ENCODE assay signal across 9 cellular contexts in genomic region chr16:2486645-2487516, GRCh38. TPM values are rescaled to one million over a fixed set of nuclear protein-coding genes. Genes with fewer than 3 reads are reported as not detected.
DNase-seq lines count a peak whose midpoint lies in the region; ATAC-seq, FAIRE-seq and TF ChIP-seq lines count a peak whose summit lies in the region.
"Had no signal": no experiment of that assay in that cellular context is flagged by ENCODE, and none has a peak within 500 bp of the region (broad histone marks: within the 10 kb centered on the region; RNA-seq: fewer than 3 reads in every experiment).

No MANE protein-coding gene starts in this region.

- DNase-seq in CD8-positive, alpha-beta T cell = peak; percentile 61 to 89 (median 78)
- DNase-seq in T-helper 2 cell = peak; percentile 46 to 87 (median 67)
- peak; percentile 51 for DNase-seq in GM12878 (ENCODE audit: low read depth, low spot score)
- peak in 1 of 2 donors; percentile 74 for DNase-seq in memory B cell (ENCODE audit: low spot score in 2 of 2)
- peak; percentile 53 for DNase-seq in stimulated activated CD8-positive, alpha-beta memory T cell treated with anti-CD3 and anti-CD28 coated beads, Interleukin-7, amount 100 ng/mL, for 24 hours (ENCODE audit: low read depth)
- no peak for DNase-seq in AG20443 (ENCODE audit: low spot score)

- H3K9me3 Mint-ChIP-seq in CD8-positive, alpha-beta T cell = no peaks in the 10 kb centered on the region
- H3K9me3 Mint-ChIP-seq in memory B cell = no peaks in the 10 kb centered on the region

- H3K4me3 Mint-ChIP-seq in CD8-positive, alpha-beta T cell = peak overlapping the region; percentile 66
- peak overlapping the region; percentile 74 for H3K4me3 Mint-ChIP-seq in memory B cell

- POLR2A ChIA-PET in CD8-positive, alpha-beta T cell (lab: Charles Lee) = interaction anchor here (1.0 kb wide), 1 partner anchor 292 kb away, joined by 3 read pairs; no protein-coding TSS in a partner anchor
- POLR2A ChIA-PET in GM12878 (lab: Charles Lee) = interaction anchor here (0.6 to 3.4 kb wide), 7 partner anchors 10 to 59 kb away, joined by 3 to 10 read pairs (median 5); partner anchors contain the start of genes CCNF and TBC1D24

- no peak; a peak in 1 of 4 replicates for TF ChIP-seq EP300 in GM12878 (IDR thresholded peaks at IDR 0.05; ENCODE audit: borderline replicate concordance in 1 of 2, control insufficient read depth in 1 of 2, low read depth in 2 of 2, low read length in 2 of 2)

- peak; percentile 97 for ATAC-seq in CD8-positive, alpha-beta T cell
- ATAC-seq in GM21737 (IDR thresholded peaks at IDR 0.05; ENCODE audit: unreplicated experiment) (peak; percentile 58), GM12878 (peak; percentile 98), memory B cell (ENCODE audit: low read depth) (peak; percentile 99), GM18519 (IDR thresholded peaks at IDR 0.05; ENCODE audit: low FRiP score, unreplicated experiment) (no peak)
- ATAC-seq: HCT116 had no signal

- H3K36me3 Mint-ChIP-seq in CD8-positive, alpha-beta T cell = no peaks in the 10 kb centered on the region
- H3K36me3 Mint-ChIP-seq in memory B cell = peaks cover 2% of the 10 kb centered on the region

- SMC1A ChIA-PET in GM12878 (lab: Charles Lee; ENCODE audit: uncharacterized antibody, unreplicated experiment) = interaction anchor here (0.8 to 2.1 kb wide), 7 partner anchors 8 to 237 kb away, joined by 3 to 9 read pairs (median 4); partner anchors contain the start of genes CCNF and TEDC2

- peak overlapping the region; percentile 39; the same call in 1 of the 2 replicates for H3K9ac ChIP-seq in GM12878 (ENCODE audit: control insufficient read depth, insufficient read depth, low read length)

- CTCF ChIA-PET in CD8-positive, alpha-beta T cell (lab: Charles Lee) = interaction anchor here (0.6 to 3.0 kb wide), 19 partner anchors 9 to 292 kb away, joined by 3 to 13 read pairs (median 3); partner anchors contain the start of genes ABCA3, CCNF and TEDC2
- CTCF ChIA-PET in GM12878 (lab: Yijun Ruan, JAX) = interaction anchor here (0.7 to 4.1 kb wide), 17 partner anchors 9 to 543 kb away, joined by 3 to 39 read pairs (median 4); partner anchors contain the start of genes CCNF, TBC1D24 and TEDC2

- FAIRE-seq in GM12878 (lab: Jason Lieb, UNC) = peak; percentile 54

- peaks cover 12% of the 10 kb centered on the region for H3K4me1 Mint-ChIP-seq in CD8-positive, alpha-beta T cell (ENCODE audit: low read depth)
- H3K4me1 Mint-ChIP-seq in memory B cell = peaks cover 19% of the 10 kb centered on the region

- intact Hi-C loops in CD8-positive, alpha-beta T cell (cut with DNase I, micrococcal nuclease) = loop anchor here (1.0 to 5.0 kb wide), 9 partner anchors 12 to 292 kb away; partner anchors contain the start of genes ABCA3 (in 2 of the 2), CCNF (in 1 of the 2), ECI1 (in 1 of the 2) and TBC1D24 (in 1 of the 2)
- intact Hi-C loops in GM12878 (cut with micrococcal nuclease; ENCODE audit: unreplicated experiment) = loop anchor here (5.0 kb wide), 1 partner anchor 145 kb away; the partner anchor contains the start of gene ABCA3

- TF ChIP-seq CTCF in CD8-positive, alpha-beta T cell (IDR thresholded peaks at IDR 0.05) = peak; percentile 77
- TF ChIP-seq CTCF in GM12878 (IDR thresholded peaks at IDR 0.05 in 2 of 3, conservative IDR thresholded peaks at IDR 0.05 in 1 of 3; ENCODE audit: control insufficient read depth in 2 of 3, extremely low read depth in 1 of 3, insufficient read depth in 1 of 3, low read depth in 3 of 3, low read length in 3 of 3) = peak; percentile 49 to 95 (median 67); a peak in 5 of 6 replicates

- H3K4me1 ChIP-seq in CD8-positive, alpha-beta T cell (ENCODE audit: insufficient read depth, low read length) = peaks cover 18% of the 10 kb centered on the region
- H3K4me1 ChIP-seq in GM12878 (ENCODE audit: control insufficient read depth, insufficient read depth, low read length) = peaks cover 16% of the 10 kb centered on the region

- H3K9me3 ChIP-seq in CD8-positive, alpha-beta T cell (ENCODE audit: low read length) = no peaks in the 10 kb centered on the region
- no peaks in the 10 kb centered on the region for H3K9me3 ChIP-seq in GM12878 (replicated peaks; ENCODE audit: control insufficient read depth, insufficient read depth, low read length)

- TF ChIP-seq RAD21 in GM12878 (IDR thresholded peaks at IDR 0.05; ENCODE audit: insufficient read depth, low read depth, low read length) = peak; percentile 61

- in situ Hi-C loops in GM12878 (cut with MboI) = no loop called here

- H4K20me1 ChIP-seq in GM12878 (ENCODE audit: control insufficient read depth, insufficient read depth) = no peaks in the 10 kb centered on the region

- peak overlapping the region; percentile 90 for H3K27ac Mint-ChIP-seq in CD8-positive, alpha-beta T cell
- peak overlapping the region; percentile 87 for H3K27ac Mint-ChIP-seq in memory B cell

- H3K27me3 ChIP-seq in CD8-positive, alpha-beta T cell (ENCODE audit: insufficient read depth, low read length) = no peaks in the 10 kb centered on the region
- H3K27me3 ChIP-seq in GM12878 (replicated peaks in 1 of 2; ENCODE audit: control insufficient read depth in 2 of 2, insufficient read depth in 2 of 2, low read length in 1 of 2) = no peaks in the 10 kb centered on the region

- BruUV-seq in GM12878 (replicated peaks; lab: Mats Ljungman, UMichigan) = no TSS peak

- H3K4me3 ChIP-seq in CD8-positive, alpha-beta T cell (ENCODE audit: low read depth, low read length) = no peak overlapping the region
- no peak overlapping the region for H3K4me3 ChIP-seq in GM12878

- peak overlapping the region; percentile 50 for H3K4me2 ChIP-seq in GM12878 (ENCODE audit: control insufficient read depth, insufficient read depth)

- no peaks in the 10 kb centered on the region for H3K79me2 ChIP-seq in GM12878 (ENCODE audit: control insufficient read depth, insufficient read depth, low read length)

- H3K36me3 ChIP-seq in CD8-positive, alpha-beta T cell (ENCODE audit: insufficient read depth, low read length) = no peaks in the 10 kb centered on the region
- no peaks in the 10 kb centered on the region; a peak in 1 of 4 replicates for H3K36me3 ChIP-seq in GM12878 (ENCODE audit: control insufficient read depth in 2 of 2, insufficient read depth in 2 of 2, low read length in 1 of 2)

- H3K27ac ChIP-seq in CD8-positive, alpha-beta T cell (ENCODE audit: low read depth, low read length) = no peak overlapping the region
- H3K27ac ChIP-seq in GM12878 (ENCODE audit: control insufficient read depth, insufficient read depth) = no peak overlapping the region

- WGBS in GM12878 (ENCODE audit: insufficient coverage, insufficient replicate concordance, low lambda C conversion rate, missing lambda C conversion rate) = 18% methylated on average over 28 of the region's 29 CpGs

- TF ChIP-seq POLR2A in GM12878 (IDR thresholded peaks at IDR 0.05; ENCODE audit: low read depth, low read length) = peak; percentile 24; the same call in 1 of the 2 replicates

- peak overlapping the region; percentile 64 for H2AFZ ChIP-seq in GM12878 (ENCODE audit: control insufficient read depth, low read depth, low read length)

- RAD21 ChIA-PET in GM12878 (lab: Charles Lee; ENCODE audit: unreplicated experiment) = interaction anchor here (0.9 to 3.8 kb wide), 8 partner anchors 9 to 292 kb away, joined by 3 to 21 read pairs (median 4); partner anchors contain the start of genes CCNF, NTN3, TBC1D24 and TEDC2

- H3K27me3 Mint-ChIP-seq in CD8-positive, alpha-beta T cell (ENCODE audit: low read depth) = no peaks in the 10 kb centered on the region
- H3K27me3 Mint-ChIP-seq in memory B cell = no peaks in the 10 kb centered on the region

RNA-seq across cellular contexts. Expression of gene TBC1D24, which starts 12.0 kb away (rescaled TPM):
- 1 to 10 TPM; 2.8 to 3.8 TPM for total RNA-seq in CD8-positive, alpha-beta T cell
- 29.8 and 34.7 TPM in 2 replicates for total RNA-seq in GM12878 (2013; cell fraction: nucleolus; rRNA removed)
- total RNA-seq in GM12878 (2014; rRNA removed) = 5.6 and 6.6 TPM in 2 replicates
- 3.3 and 3.5 TPM in 2 replicates for total RNA-seq in GM12878 (2014; rRNA removed; fragmentation: Illumina TruSeq; extraction: Trizol)
- total RNA-seq in GM12878 (2021) = 7.9 and 9.6 TPM in 2 replicates
- polyA plus RNA-seq in GM12878 (2011; ENCODE audit: low read depth) = 1.3 TPM
- polyA plus RNA-seq in GM12878 (2011; rRNA removed) = 3.4 and 4.3 TPM in 2 replicates
- 4.9 and 6.5 TPM in 2 replicates for polyA plus RNA-seq in GM12878 (2011; cell fraction: cytosol; rRNA removed)
- 18.3 and 21.2 TPM in 2 replicates for polyA plus RNA-seq in GM12878 (2011; cell fraction: nucleus; rRNA removed)
- 2.5 and 2.8 TPM in 2 replicates for polyA plus RNA-seq in GM12878 (2012)
- polyA plus RNA-seq in GM12878 (2014; fragmentation: Illumina TruSeq; extraction: Trizol) = 2.6 and 2.7 TPM in 2 replicates
- polyA plus RNA-seq in GM12878 (2014; fragmentation: Nextera tagmentation; extraction: Ambion mirVana) = 1 to 10 TPM; 1.1 to 1.5 TPM
- 5.7 and 6.9 TPM in 2 replicates for polyA plus RNA-seq in GM12878 (2014; rRNA removed)
- 1 to 10 TPM; 4.6 to 5.8 TPM for polyA plus RNA-seq in GM12878 (2016; fragmentation: Nextera tagmentation; extraction: Ambion mirVana)
- polyA minus RNA-seq in GM12878 (2011; rRNA and poly(A)+ RNA removed) = 8.9 and 13.5 TPM in 2 replicates
- 4.0 and 4.5 TPM in 2 replicates for polyA minus RNA-seq in GM12878 (2011; cell fraction: cytosol; rRNA and poly(A)+ RNA removed)
- polyA minus RNA-seq in GM12878 (2011; cell fraction: nucleus; rRNA and poly(A)+ RNA removed) = 5.4 and 9.6 TPM in 2 replicates

RNA-seq across cellular contexts. Expression of gene NTN3, which starts 15.8 kb away (rescaled TPM):
- not detected for total RNA-seq in CD8-positive, alpha-beta T cell
- total RNA-seq in GM12878 (2013; cell fraction: nucleolus; rRNA removed) = 1.1 and 1.9 TPM in 2 replicates
- total RNA-seq in GM12878 (2014; rRNA removed) = not detected in 2 replicates
- total RNA-seq in GM12878 (2014; rRNA removed; fragmentation: Illumina TruSeq; extraction: Trizol) = not detected in 2 replicates
- not detected in 2 replicates for total RNA-seq in GM12878 (2021)
- not detected for polyA plus RNA-seq in GM12878 (2011; ENCODE audit: low read depth)
- not detected in 2 replicates for polyA plus RNA-seq in GM12878 (2011; rRNA removed)
- 0.04 and 0.07 TPM in 2 replicates for polyA plus RNA-seq in GM12878 (2011; cell fraction: cytosol; rRNA removed)
- 0.42 and 0.63 TPM in 2 replicates for polyA plus RNA-seq in GM12878 (2011; cell fraction: nucleus; rRNA removed)
- polyA plus RNA-seq in GM12878 (2012) = 0.08 TPM in 1 of 2 replicates, not detected in the other
- not detected in 2 replicates for polyA plus RNA-seq in GM12878 (2014; fragmentation: Illumina TruSeq; extraction: Trizol)
- not detected for polyA plus RNA-seq in GM12878 (2014; fragmentation: Nextera tagmentation; extraction: Ambion mirVana)
- 0.04 and 0.22 TPM in 2 replicates for polyA plus RNA-seq in GM12878 (2014; rRNA removed)
- not detected for polyA plus RNA-seq in GM12878 (2016; fragmentation: Nextera tagmentation; extraction: Ambion mirVana)
- not detected in 2 replicates for polyA minus RNA-seq in GM12878 (2011; rRNA and poly(A)+ RNA removed)
- not detected in 2 replicates for polyA minus RNA-seq in GM12878 (2011; cell fraction: cytosol; rRNA and poly(A)+ RNA removed)
- polyA minus RNA-seq in GM12878 (2011; cell fraction: nucleus; rRNA and poly(A)+ RNA removed) = 0.29 and 0.36 TPM in 2 replicates

RNA-seq across cellular contexts. Expression of gene ATP6V0C, which starts 26.9 kb away (rescaled TPM):
- 100 to 1,000 TPM; 260 TPM for total RNA-seq in CD8-positive, alpha-beta T cell
- 23.2 and 35.0 TPM in 2 replicates for total RNA-seq in GM12878 (2013; cell fraction: nucleolus; rRNA removed)
- total RNA-seq in GM12878 (2014; rRNA removed) = 14.0 and 19.1 TPM in 2 replicates
- 8.2 and 10.4 TPM in 2 replicates for total RNA-seq in GM12878 (2014; rRNA removed; fragmentation: Illumina TruSeq; extraction: Trizol)
- total RNA-seq in GM12878 (2021) = 127 and 135 TPM in 2 replicates
- polyA plus RNA-seq in GM12878 (2011; ENCODE audit: low read depth) = 42.6 TPM
- 1.5 and 5.9 TPM in 2 replicates for polyA plus RNA-seq in GM12878 (2011; rRNA removed)
- 17.1 and 29.2 TPM in 2 replicates for polyA plus RNA-seq in GM12878 (2011; cell fraction: cytosol; rRNA removed)
- 23.8 and 36.7 TPM in 2 replicates for polyA plus RNA-seq in GM12878 (2011; cell fraction: nucleus; rRNA removed)
- polyA plus RNA-seq in GM12878 (2012) = 148 and 155 TPM in 2 replicates
- 8.7 and 17.6 TPM in 2 replicates for polyA plus RNA-seq in GM12878 (2014; fragmentation: Illumina TruSeq; extraction: Trizol)
- 10 to 100 TPM in 1 of 2 experiments, 1 to 10 TPM in 1; 2.4 to 16.5 TPM for polyA plus RNA-seq in GM12878 (2014; fragmentation: Nextera tagmentation; extraction: Ambion mirVana)
- 32.2 and 53.4 TPM in 2 replicates for polyA plus RNA-seq in GM12878 (2014; rRNA removed)
- 100 to 1,000 TPM; 107 to 115 TPM for polyA plus RNA-seq in GM12878 (2016; fragmentation: Nextera tagmentation; extraction: Ambion mirVana)
- polyA minus RNA-seq in GM12878 (2011; rRNA and poly(A)+ RNA removed) = 7.2 and 8.9 TPM in 2 replicates
- 44.1 and 66.7 TPM in 2 replicates for polyA minus RNA-seq in GM12878 (2011; cell fraction: cytosol; rRNA and poly(A)+ RNA removed)
- polyA minus RNA-seq in GM12878 (2011; cell fraction: nucleus; rRNA and poly(A)+ RNA removed) = 8.8 and 18.3 TPM in 2 replicates

RNA-seq across cellular contexts. Expression of gene TEDC2, which starts 27.0 kb away (rescaled TPM):
- total RNA-seq in CD8-positive, alpha-beta T cell = under 1 TPM; 0.30 to 0.69 TPM
- total RNA-seq in GM12878 (2013; cell fraction: nucleolus; rRNA removed) = 15.9 and 19.2 TPM in 2 replicates
- total RNA-seq in GM12878 (2014; rRNA removed) = 38.0 and 38.9 TPM in 2 replicates
- total RNA-seq in GM12878 (2014; rRNA removed; fragmentation: Illumina TruSeq; extraction: Trizol) = 9.2 and 10.4 TPM in 2 replicates
- 24.9 and 30.8 TPM in 2 replicates for total RNA-seq in GM12878 (2021)
- 2.7 TPM for polyA plus RNA-seq in GM12878 (2011; ENCODE audit: low read depth)
- 2.9 and 6.7 TPM in 2 replicates for polyA plus RNA-seq in GM12878 (2011; rRNA removed)
- polyA plus RNA-seq in GM12878 (2011; cell fraction: cytosol; rRNA removed) = 8.0 and 16.1 TPM in 2 replicates
- 84.2 and 116 TPM in 2 replicates for polyA plus RNA-seq in GM12878 (2011; cell fraction: nucleus; rRNA removed)
- polyA plus RNA-seq in GM12878 (2012) = 8.3 and 8.8 TPM in 2 replicates
- 2.9 and 7.4 TPM in 2 replicates for polyA plus RNA-seq in GM12878 (2014; fragmentation: Illumina TruSeq; extraction: Trizol)
- polyA plus RNA-seq in GM12878 (2014; fragmentation: Nextera tagmentation; extraction: Ambion mirVana) = 1 to 10 TPM in 1 of 2 experiments, under 1 TPM in 1; 0.23 to 2.5 TPM
- polyA plus RNA-seq in GM12878 (2014; rRNA removed) = 27.8 and 35.3 TPM in 2 replicates
- 10 to 100 TPM; 40.4 to 47.9 TPM for polyA plus RNA-seq in GM12878 (2016; fragmentation: Nextera tagmentation; extraction: Ambion mirVana)
- polyA minus RNA-seq in GM12878 (2011; rRNA and poly(A)+ RNA removed) = 3.1 and 10.9 TPM in 2 replicates
- 2.7 and 6.4 TPM in 2 replicates for polyA minus RNA-seq in GM12878 (2011; cell fraction: cytosol; rRNA and poly(A)+ RNA removed)
- polyA minus RNA-seq in GM12878 (2011; cell fraction: nucleus; rRNA and poly(A)+ RNA removed) = 22.4 and 41.5 TPM in 2 replicates

RNA-seq across cellular contexts. Expression of gene AMDHD2, which starts 33.3 kb away (rescaled TPM):
- 100 to 1,000 TPM; 212 to 226 TPM for total RNA-seq in CD8-positive, alpha-beta T cell
- total RNA-seq in GM12878 (2013; cell fraction: nucleolus; rRNA removed) = 69.9 and 87.2 TPM in 2 replicates
- total RNA-seq in GM12878 (2014; rRNA removed) = 26.3 and 32.2 TPM in 2 replicates
- total RNA-seq in GM12878 (2014; rRNA removed; fragmentation: Illumina TruSeq; extraction: Trizol) = 8.0 and 8.9 TPM in 2 replicates
- total RNA-seq in GM12878 (2021) = 35.1 and 41.8 TPM in 2 replicates
- 4.6 TPM for polyA plus RNA-seq in GM12878 (2011; ENCODE audit: low read depth)
- polyA plus RNA-seq in GM12878 (2011; rRNA removed) = 3.0 and 5.2 TPM in 2 replicates
- 8.4 and 14.9 TPM in 2 replicates for polyA plus RNA-seq in GM12878 (2011; cell fraction: cytosol; rRNA removed)
- 92.7 and 133 TPM in 2 replicates for polyA plus RNA-seq in GM12878 (2011; cell fraction: nucleus; rRNA removed)
- 17.9 and 19.9 TPM in 2 replicates for polyA plus RNA-seq in GM12878 (2012)
- polyA plus RNA-seq in GM12878 (2014; fragmentation: Illumina TruSeq; extraction: Trizol) = 0.76 and 3.9 TPM in 2 replicates
- under 1 TPM in 1 of 2 experiments, not detected in 1; 0.60 TPM for polyA plus RNA-seq in GM12878 (2014; fragmentation: Nextera tagmentation; extraction: Ambion mirVana)
- polyA plus RNA-seq in GM12878 (2014; rRNA removed) = 35.6 and 38.4 TPM in 2 replicates
- polyA plus RNA-seq in GM12878 (2016; fragmentation: Nextera tagmentation; extraction: Ambion mirVana) = 10 to 100 TPM; 24.3 to 29.4 TPM
- 3.6 and 13.4 TPM in 2 replicates for polyA minus RNA-seq in GM12878 (2011; rRNA and poly(A)+ RNA removed)
- 4.2 and 7.5 TPM in 2 replicates for polyA minus RNA-seq in GM12878 (2011; cell fraction: cytosol; rRNA and poly(A)+ RNA removed)
- 27.3 and 47.7 TPM in 2 replicates for polyA minus RNA-seq in GM12878 (2011; cell fraction: nucleus; rRNA and poly(A)+ RNA removed)
